In the genomic region with DNA sequence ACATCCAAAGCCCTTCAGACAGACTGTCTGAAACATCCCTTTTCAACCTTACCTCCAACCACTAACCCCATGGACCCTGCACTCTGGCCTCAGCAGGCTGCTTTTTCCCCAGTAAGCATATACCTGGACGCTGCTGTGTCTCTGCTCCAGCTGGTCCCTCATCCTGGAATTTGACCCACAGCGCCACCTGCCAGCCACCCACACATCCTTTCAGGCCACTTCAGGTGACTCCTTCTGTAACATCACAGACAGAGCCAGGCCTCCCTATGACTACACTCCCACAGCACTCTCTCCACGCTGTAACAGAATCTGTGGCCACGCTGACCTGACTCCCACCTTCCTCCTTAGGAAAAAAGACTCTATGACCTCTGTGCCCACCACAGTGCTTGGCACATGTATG, we compare ENCODE assay signal across 9 cellular contexts. TPM values are rescaled to one million over a fixed set of nuclear protein-coding genes. Genes with fewer than 3 reads are reported as not detected.
DNase-seq lines count a peak whose midpoint lies in the region; ATAC-seq and TF ChIP-seq lines count a peak whose summit lies in the region.
"Had no signal": no experiment of that assay in that cellular context is flagged by ENCODE, and none has a peak within 500 bp of the region (broad histone marks: within the 10 kb centered on the region; RNA-seq: fewer than 3 reads in every experiment).

No MANE protein-coding gene starts in this region.

- TF ChIP-seq CTCF in GM12873 (IDR thresholded peaks at IDR 0.05; ENCODE audit: insufficient read depth, low read depth, low read length, missing control alignments) (peak; percentile 29), testis (IDR thresholded peaks at IDR 0.05) (no peak)

- H3K4me3 ChIP-seq in ACC112 (ENCODE audit: low read depth, low read length) (peak overlapping the region; percentile 24; the same call in 1 of the 2 replicates), testis (no peak overlapping the region)

- H3K27ac Mint-ChIP-seq in activated naive CD4-positive, alpha-beta T cell treated with anti-CD3 and anti-CD28 coated beads, Interleukin-2, amount 50 U/mL, for 72 hours = peak overlapping the region; percentile 89 to 93

- no peaks in the 10 kb centered on the region for H3K9me3 Mint-ChIP-seq in activated naive CD4-positive, alpha-beta T cell treated with anti-CD3 and anti-CD28 coated beads, Interleukin-2, amount 50 U/mL, for 72 hours

- H3K9me3 ChIP-seq in testis = no peaks in the 10 kb centered on the region

- H3K36me3 ChIP-seq in ACC112 (ENCODE audit: insufficient read depth, low read length) (peaks cover 8% of the 10 kb centered on the region), testis (ENCODE audit: low read depth, missing control alignments) (no peaks in the 10 kb centered on the region)

- peak overlapping the region; percentile 96 for H3K27ac ChIP-seq in ACC112 (ENCODE audit: low read depth, low read length)
- no peak overlapping the region for H3K27ac ChIP-seq in testis

- TF ChIP-seq POLR2A in testis (IDR thresholded peaks at IDR 0.05) = no peak

- 57 to 71% methylated on average over 4 of the region's 4 CpGs for WGBS in testis, 2 donors

- peaks cover 38 to 59% of the 10 kb centered on the region in 2 donors for H3K36me3 Mint-ChIP-seq in activated naive CD4-positive, alpha-beta T cell treated with anti-CD3 and anti-CD28 coated beads, Interleukin-2, amount 50 U/mL, for 72 hours

- H3K27me3 ChIP-seq in ACC112 (ENCODE audit: insufficient read depth, low read length) (no peaks in the 10 kb centered on the region), testis (no peaks in the 10 kb centered on the region)

- DNase-seq in activated naive CD4-positive, alpha-beta T cell treated with anti-CD3 and anti-CD28 coated beads, Interleukin-2, amount 50 U/mL, for 72 hours (ENCODE audit: low spot score in 2 of 2) = no peak
- DNase-seq in left kidney (ENCODE audit: low read depth, low spot score) (peak; percentile 78), NCI-H146 treated with DMSO at 0.1 percent for 48 hours (lab: John Stamatoyannopoulos, UW; ENCODE audit: unreplicated experiment) (no peak), NCI-H1436 (lab: John Stamatoyannopoulos, UW) (no peak), NCI-H2227 treated with DMSO at 0.1 percent for 48 hours (lab: John Stamatoyannopoulos, UW) (no peak), testis (no peak)

- ATAC-seq in activated naive CD4-positive, alpha-beta T cell treated with anti-CD3 and anti-CD28 coated beads, Interleukin-2, amount 50 U/mL, for 72 hours = no peak

- intact Hi-C loops in testis (cut with DNase I; ENCODE audit: low total_unique reads) = no loop called here

- H3K4me1 ChIP-seq in ACC112 (ENCODE audit: control insufficient read depth, insufficient read depth, low read length, unreplicated experiment) (peaks cover 71% of the 10 kb centered on the region), testis (peaks cover 43% of the 10 kb centered on the region)

- H2AFZ ChIP-seq in ACC112 (ENCODE audit: low read length, unreplicated experiment) = no peak overlapping the region

- peaks cover 82% of the 10 kb centered on the region for H3K79me2 ChIP-seq in ACC112 (ENCODE audit: control insufficient read depth, insufficient read depth, low read length, unreplicated experiment)

RNA-seq across cellular contexts. Expression of a gene that starts 3.4 kb away (rescaled TPM):
- total RNA-seq in activated naive CD4-positive, alpha-beta T cell treated with anti-CD3 and anti-CD28 coated beads, Interleukin-2, amount 50 U/mL, for 72 hours = 100 to 1,000 TPM; 130 to 157 TPM
- total RNA-seq in testis = 100 to 1,000 TPM in 1 of 2 donors, 10 to 100 TPM in 1; 95.8 to 136 TPM
- polyA plus RNA-seq in testis (ENCODE audit: insufficient read depth, low read depth, low replicate concordance) = 106 TPM

RNA-seq across cellular contexts. Expression of a gene that starts 59.3 kb away (rescaled TPM):
- total RNA-seq in activated naive CD4-positive, alpha-beta T cell treated with anti-CD3 and anti-CD28 coated beads, Interleukin-2, amount 50 U/mL, for 72 hours = not detected
- total RNA-seq in testis = not detected
- not detected for polyA plus RNA-seq in testis (ENCODE audit: insufficient read depth, low read depth, low replicate concordance)
- total RNA-seq: NCI-H460 had no signal
